24 cellular contexts compared by ENCODE assay signal in the genomic region with DNA sequence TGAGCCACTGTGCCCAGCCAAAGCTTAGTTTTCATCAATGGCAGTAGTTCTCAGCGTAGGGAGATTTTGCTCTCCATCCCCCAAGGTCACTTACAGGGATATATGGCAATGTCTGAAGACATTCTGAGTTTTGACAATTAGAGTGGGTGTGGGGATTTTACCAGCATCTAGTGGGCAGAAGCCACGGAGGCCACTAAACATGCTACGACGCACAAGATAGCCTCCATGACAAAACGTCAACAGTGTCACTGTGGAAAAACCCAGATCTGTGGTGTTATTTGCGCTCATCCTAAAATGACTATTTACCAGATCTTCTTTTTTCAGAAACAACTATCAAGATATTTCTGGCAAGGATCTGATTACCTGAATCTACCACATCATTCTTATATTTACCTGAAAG.
"Had no signal": no experiment of that assay in that cellular context is flagged by ENCODE, and none has a peak within 500 bp of the region (broad histone marks: within the 10 kb centered on the region; RNA-seq: fewer than 3 reads in every experiment).

No MANE protein-coding gene starts in this region.

- DNase-seq: activated CD4-positive, alpha-beta T cell treated with anti-CD3 and anti-CD28 coated beads, Interleukin-2, amount 50 U/mL, for 1 hour; activated CD8-positive, alpha-beta memory T cell treated with anti-CD3 and anti-CD28 coated beads, Interleukin-2, amount 50 U/mL, for 4 hours; activated effector memory CD4-positive, alpha-beta T cell treated with Interleukin-2 at 50 U/mL for 16 hours; activated naive CD4-positive, alpha-beta T cell treated with Interleukin-2 at 50 U/mL for 16 hours; activated T-cell treated with anti-CD3 and anti-CD28 coated beads, Interleukin-2, amount 50 U/mL, for 4 hours; amygdala; central memory CD4-positive, alpha-beta T cell; islet precursor cell; left ventricle myocardium inferior; mesendoderm; natural killer cell; occipital lobe; stimulated activated CD4-positive, alpha-beta T cell treated with anti-CD3 and anti-CD28 coated beads, Interleukin-2, amount 100 ng/mL, for 48 hours; stomach; T-cell; thyroid gland; upper lobe of right lung had no signal

- H3K36me3 ChIP-seq: breast epithelium, neural progenitor cell, right atrium auricular region, thyroid gland had no signal

- H3K9me3 Mint-ChIP-seq: activated T-cell treated with anti-CD3 and anti-CD28 coated beads, Interleukin-2, amount 50 U/mL, for 4 hours; natural killer cell; neural progenitor cell; T-cell had no signal

- H3K27me3 ChIP-seq: breast epithelium, gastroesophageal sphincter, hepatocyte, neural progenitor cell, right atrium auricular region, stomach, thyroid gland, upper lobe of right lung had no signal

- H3K27ac Mint-ChIP-seq: natural killer cell, neural progenitor cell, T-cell had no signal

- H3K27me3 Mint-ChIP-seq: T-cell had no signal

- H3K4me3 ChIP-seq: breast epithelium, gastroesophageal sphincter, hepatocyte, left ventricle myocardium inferior, lung, neural progenitor cell, right atrium auricular region, smooth muscle cell, stomach, thyroid gland, upper lobe of right lung had no signal

- H3K4me1 Mint-ChIP-seq: natural killer cell, neural progenitor cell had no signal

- ATAC-seq: activated T-cell treated with anti-CD3 and anti-CD28 coated beads, Interleukin-2, amount 50 U/mL, for 4 hours; gastroesophageal sphincter; natural killer cell; T-cell; upper lobe of right lung had no signal

- H3K4me3 Mint-ChIP-seq: activated T-cell treated with anti-CD3 and anti-CD28 coated beads, Interleukin-2, amount 50 U/mL, for 4 hours; natural killer cell; neural progenitor cell; T-cell had no signal

- H3K36me3 Mint-ChIP-seq: natural killer cell had no signal
